Comparison of ENCODE assay signal across 18 cellular contexts in the genomic region with DNA sequence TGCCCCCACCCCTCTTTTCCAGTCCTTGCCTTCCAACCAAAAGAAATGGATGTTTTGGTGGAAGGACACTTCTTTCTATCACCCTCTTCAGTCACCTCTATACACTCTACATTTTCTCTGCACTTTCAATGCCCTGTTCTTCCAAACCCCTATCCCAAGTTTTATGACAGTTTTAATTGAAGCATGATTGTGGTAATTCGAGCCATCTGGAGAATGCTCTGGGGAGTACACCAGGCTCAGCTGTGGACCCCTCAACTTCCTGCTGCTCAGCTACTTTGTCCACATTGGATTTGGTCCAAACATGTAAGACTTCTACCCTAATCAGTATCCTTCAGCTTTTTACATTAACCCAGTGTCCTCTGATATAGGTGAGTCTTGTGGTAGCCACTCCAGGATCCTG.
DNase-seq lines count a peak whose midpoint lies in the region; ATAC-seq and TF ChIP-seq lines count a peak whose summit lies in the region.
"Had no signal": no experiment of that assay in that cellular context is flagged by ENCODE, and none has a peak within 500 bp of the region (broad histone marks: within the 10 kb centered on the region; RNA-seq: fewer than 3 reads in every experiment).

No MANE protein-coding gene starts in this region.

- no peak overlapping the region for H3K4me3 Mint-ChIP-seq in brain
- H3K4me3 Mint-ChIP-seq in activated CD8-positive, alpha-beta memory T cell treated with anti-CD3 and anti-CD28 coated beads, Interleukin-2, amount 10 ng/mL, durations not matched to agents 7 days and 5 days, result no peak overlapping the region

- ATAC-seq in activated CD8-positive, alpha-beta memory T cell treated with anti-CD3 and anti-CD28 coated beads, Interleukin-2, amount 10 ng/mL, durations not matched to agents 7 days and 5 days, result no peak
- no peak for ATAC-seq in GM21367 (IDR thresholded peaks at IDR 0.05; ENCODE audit: unreplicated experiment)

- H3K9ac ChIP-seq in BLaER1, result no peak overlapping the region
- no peak overlapping the region for H3K9ac ChIP-seq in rectal smooth muscle tissue (ENCODE audit: low read length)

- no peaks in the 10 kb centered on the region for H4K20me1 ChIP-seq in BLaER1

- peak; percentile 3 for DNase-seq in NCI-H1105 (lab: John Stamatoyannopoulos, UW)
- DNase-seq in activated CD8-positive, alpha-beta memory T cell treated with anti-CD3 and anti-CD28 coated beads, Interleukin-2, amount 10 ng/mL, durations not matched to agents 7 days and 5 days, result no peak
- no peak for DNase-seq in COLO668 (lab: John Stamatoyannopoulos, UW; ENCODE audit: unreplicated experiment)
- no peak for DNase-seq in activated effector memory CD4-positive, alpha-beta T cell treated with Interleukin-2 at 50 U/mL for 16 hours
- DNase-seq: activated naive CD4-positive, alpha-beta T cell treated with Interleukin-2 at 50 U/mL for 16 hours; dermis blood vessel endothelial cell; DND-41; erythroblast; NCI-H187; NCI-H526 treated with DMSO at 0.1 percent for 48 hours; Peyer's patch; posterior cingulate gyrus had no signal

- TF ChIP-seq CTCF in brain (conservative IDR thresholded peaks at IDR 0.05), result no peak

- CTCF ChIA-PET in activated CD8-positive, alpha-beta memory T cell treated with anti-CD3 and anti-CD28 coated beads, Interleukin-2, amount 10 ng/mL, durations not matched to agents 7 days and 5 days (lab: Charles Lee), result interaction anchor here (1.3 kb wide), 1 partner anchor 139 kb away, joined by 4 read pairs; no protein-coding TSS in a partner anchor

- H3K4me1 Mint-ChIP-seq in brain, result peaks cover 67% of the 10 kb centered on the region
- H3K4me1 Mint-ChIP-seq in activated CD8-positive, alpha-beta memory T cell treated with anti-CD3 and anti-CD28 coated beads, Interleukin-2, amount 10 ng/mL, durations not matched to agents 7 days and 5 days, result no peaks in the 10 kb centered on the region

- no peaks in the 10 kb centered on the region for H3K9me3 Mint-ChIP-seq in brain
- no peaks in the 10 kb centered on the region for H3K9me3 Mint-ChIP-seq in activated CD8-positive, alpha-beta memory T cell treated with anti-CD3 and anti-CD28 coated beads, Interleukin-2, amount 10 ng/mL, durations not matched to agents 7 days and 5 days (ENCODE audit: low read depth)

- H3K4me1 ChIP-seq in BLaER1, result peaks cover 23% of the 10 kb centered on the region
- peaks cover 48% of the 10 kb centered on the region for H3K4me1 ChIP-seq in rectal smooth muscle tissue (ENCODE audit: control insufficient read depth, insufficient read depth, low read length)
- H3K4me1 ChIP-seq: Peyer's patch had no signal

- peaks cover 4% of the 10 kb centered on the region for H3K27me3 Mint-ChIP-seq in brain
- no peaks in the 10 kb centered on the region for H3K27me3 Mint-ChIP-seq in activated CD8-positive, alpha-beta memory T cell treated with anti-CD3 and anti-CD28 coated beads, Interleukin-2, amount 10 ng/mL, durations not matched to agents 7 days and 5 days

- 0 out of 2 replicates have a peak, but pooled peaks cover 7% of the 10 kb centered on the region for H3K36me3 ChIP-seq in BLaER1
- H3K36me3 ChIP-seq in rectal smooth muscle tissue (ENCODE audit: control insufficient read depth, insufficient read depth, low read length), result peaks cover 13% of the 10 kb centered on the region

- H3K4me2 ChIP-seq in BLaER1, result peak overlapping the region; percentile 79
- H3K4me2 ChIP-seq: hepatocyte had no signal

- peaks cover 20% of the 10 kb centered on the region for H3K36me3 Mint-ChIP-seq in brain
- no peaks in the 10 kb centered on the region for H3K36me3 Mint-ChIP-seq in activated CD8-positive, alpha-beta memory T cell treated with anti-CD3 and anti-CD28 coated beads, Interleukin-2, amount 10 ng/mL, durations not matched to agents 7 days and 5 days

- H3K27ac Mint-ChIP-seq in brain, result peak overlapping the region in 3 of 5 experiments; percentile 59 to 81 (median 74)
- H3K27ac Mint-ChIP-seq in activated CD8-positive, alpha-beta memory T cell treated with anti-CD3 and anti-CD28 coated beads, Interleukin-2, amount 10 ng/mL, durations not matched to agents 7 days and 5 days, result no peak overlapping the region

- H3K27ac ChIP-seq in BLaER1 (peak overlapping the region; percentile 42), rectal smooth muscle tissue (ENCODE audit: low read depth, low read length) (peak overlapping the region; percentile 81)
- H3K27ac ChIP-seq: C4-2B, hepatocyte had no signal

- H3K27me3 ChIP-seq in BLaER1 (no peaks in the 10 kb centered on the region), rectal smooth muscle tissue (ENCODE audit: control insufficient read depth, insufficient read depth, low read length) (no peaks in the 10 kb centered on the region)
- H3K27me3 ChIP-seq: hepatocyte, Peyer's patch had no signal

- H3K4me3 ChIP-seq in BLaER1 (no peak overlapping the region), rectal smooth muscle tissue (ENCODE audit: low read length) (no peak overlapping the region)
- H3K4me3 ChIP-seq: hepatocyte, Peyer's patch had no signal

- H3K9me3 ChIP-seq in BLaER1, result no peaks in the 10 kb centered on the region
- H3K9me3 ChIP-seq: Peyer's patch had no signal
